ENCODE assay signal across 21 cellular contexts in genomic region chr1:155759966-155760630, GRCh38.
DNase-seq lines count a peak whose midpoint lies in the region; ATAC-seq, FAIRE-seq and TF ChIP-seq lines count a peak whose summit lies in the region.
"Had no signal": no experiment of that assay in that cellular context is flagged by ENCODE, and none has a peak within 500 bp of the region (broad histone marks: within the 10 kb centered on the region; RNA-seq: fewer than 3 reads in every experiment).

No MANE protein-coding gene starts in this region.

- H3K9me1 ChIP-seq in keratinocyte (ENCODE audit: control insufficient read depth, extremely low read depth, insufficient read depth, low read length), result no peaks in the 10 kb centered on the region

- intact Hi-C loops in CD8-positive, alpha-beta T cell (cut with DNase I, micrococcal nuclease), result no loop called here
- intact Hi-C loops in thyroid gland (cut with DNase I), result no loop called here

- H3K4me3 ChIP-seq in CD4-positive, CD25-positive, alpha-beta regulatory T cell (ENCODE audit: low read depth, low read length), result no peak overlapping the region
- H3K4me3 ChIP-seq in keratinocyte (ENCODE audit: control insufficient read depth in 2 of 3, extremely low read depth in 1 of 3, insufficient read depth in 2 of 3, low read depth in 1 of 3, low read length in 3 of 3) (peak overlapping the region in 2 of 3 experiments; percentile 38 to 40), thyroid gland (replicated peaks in 1 of 3) (no peak overlapping the region)
- no peak overlapping the region for H3K4me3 ChIP-seq in CD8-positive, alpha-beta T cell (ENCODE audit: low read depth, low read length)
- H3K4me3 ChIP-seq: GM12878, GM23248, SJSA1 had no signal

- H3K9me3 Mint-ChIP-seq in CD4-positive, CD25-positive, alpha-beta regulatory T cell, result no peaks in the 10 kb centered on the region
- H3K9me3 Mint-ChIP-seq in CD8-positive, alpha-beta T cell, result no peaks in the 10 kb centered on the region
- H3K9me3 Mint-ChIP-seq: CD4-positive, alpha-beta T cell had no signal

- ATAC-seq in CD4-positive, CD25-positive, alpha-beta regulatory T cell (ENCODE audit: low read depth in 2 of 2), result no peak
- no peak for ATAC-seq in GM21529 (IDR thresholded peaks at IDR 0.05; ENCODE audit: unreplicated experiment)
- ATAC-seq in CD8-positive, alpha-beta T cell, result no peak
- ATAC-seq: GM12878 had no signal

- no peaks in the 10 kb centered on the region for H3K27me3 Mint-ChIP-seq in CD4-positive, CD25-positive, alpha-beta regulatory T cell
- H3K27me3 Mint-ChIP-seq in CD8-positive, alpha-beta T cell (ENCODE audit: low read depth), result no peaks in the 10 kb centered on the region
- H3K27me3 Mint-ChIP-seq: CD4-positive, alpha-beta T cell had no signal

- 93 to 99% methylated on average over 4 of the region's 4 CpGs for WGBS in thyroid gland, 2 donors

- CTCF ChIA-PET in CD8-positive, alpha-beta T cell (lab: Charles Lee), result interaction anchor here (0.6 kb wide), 1 partner anchor 670 kb away, joined by 3 read pairs; no protein-coding TSS in a partner anchor

- no peaks in the 10 kb centered on the region for H3K27me3 ChIP-seq in CD4-positive, CD25-positive, alpha-beta regulatory T cell (ENCODE audit: control insufficient read depth, insufficient read depth, low read length)
- H3K27me3 ChIP-seq in keratinocyte (ENCODE audit: control insufficient read depth, extremely low read depth, insufficient read depth, low read length) (no peaks in the 10 kb centered on the region), thyroid gland (no peaks in the 10 kb centered on the region)
- no peaks in the 10 kb centered on the region for H3K27me3 ChIP-seq in CD8-positive, alpha-beta T cell (ENCODE audit: insufficient read depth, low read length)
- H3K27me3 ChIP-seq: SJSA1 had no signal

- H2AFZ ChIP-seq in keratinocyte (ENCODE audit: control insufficient read depth, low read length), result peak overlapping the region; percentile 33
- H2AFZ ChIP-seq: GM23248 had no signal

- peaks cover 56% of the 10 kb centered on the region for H3K36me3 Mint-ChIP-seq in CD4-positive, CD25-positive, alpha-beta regulatory T cell
- peaks cover 76% of the 10 kb centered on the region for H3K36me3 Mint-ChIP-seq in CD8-positive, alpha-beta T cell

- peak overlapping the region in 2 of 3 donors; percentile 8 to 47 for H3K27ac Mint-ChIP-seq in CD4-positive, CD25-positive, alpha-beta regulatory T cell
- no peak overlapping the region for H3K27ac Mint-ChIP-seq in CD8-positive, alpha-beta T cell
- H3K27ac Mint-ChIP-seq: CD4-positive, alpha-beta T cell had no signal

- POLR2A ChIA-PET in CD8-positive, alpha-beta T cell (lab: Charles Lee), result no interaction called here

- H4K20me1 ChIP-seq in keratinocyte (ENCODE audit: control insufficient read depth, extremely low read depth, insufficient read depth, low read length), result no peaks in the 10 kb centered on the region

- DNase-seq in CD4-positive, CD25-positive, alpha-beta regulatory T cell, result no peak
- DNase-seq in M059J (ENCODE audit: low read depth) (peak; percentile 37), astrocyte of the hippocampus (ENCODE audit: low read depth, low spot score) (peak; percentile 11), keratinocyte (ENCODE audit: low read depth, low spot score) (peak; percentile 32), iPS-NIHi7 (ENCODE audit: extremely low spot score) (no peak), thyroid gland (no peak)
- no peak for DNase-seq in CD8-positive, alpha-beta T cell
- DNase-seq: AML-193; CD4-positive, alpha-beta T cell; DMS79; GM23248; Karpas-422; NCI-H1417; NCI-H2029; NCI-H510A treated with DMSO at 0.1 percent for 48 hours had no signal

- no peaks in the 10 kb centered on the region for H3K4me1 ChIP-seq in CD4-positive, CD25-positive, alpha-beta regulatory T cell (ENCODE audit: control insufficient read depth, insufficient read depth, low read length, poor library complexity, severe bottlenecking)
- H3K4me1 ChIP-seq in keratinocyte (ENCODE audit: control insufficient read depth, extremely low read depth, insufficient read depth, low read length), result peaks cover 41% of the 10 kb centered on the region
- H3K4me1 ChIP-seq in CD8-positive, alpha-beta T cell (ENCODE audit: insufficient read depth, low read length), result no peaks in the 10 kb centered on the region
- no peaks in the 10 kb centered on the region for H3K4me1 ChIP-seq in thyroid gland

- no peak for TF ChIP-seq POLR2A in thyroid gland (IDR thresholded peaks at IDR 0.05)

- H3K9ac ChIP-seq in keratinocyte (ENCODE audit: control insufficient read depth, extremely low read depth, insufficient read depth, low read length), result peak overlapping the region; percentile 69
- H3K9ac ChIP-seq: GM23248 had no signal

- peaks cover 75% of the 10 kb centered on the region for H3K36me3 ChIP-seq in CD4-positive, CD25-positive, alpha-beta regulatory T cell (ENCODE audit: control insufficient read depth, insufficient read depth, low read length)
- H3K36me3 ChIP-seq in keratinocyte (ENCODE audit: control insufficient read depth in 2 of 2, extremely low read depth in 1 of 2, insufficient read depth in 2 of 2, low read length in 2 of 2) (peaks cover 12 to 17% of the 10 kb centered on the region in 2 experiments), thyroid gland (peaks cover 45 to 56% of the 10 kb centered on the region in 2 donors)
- peaks cover 29% of the 10 kb centered on the region for H3K36me3 ChIP-seq in CD8-positive, alpha-beta T cell (ENCODE audit: insufficient read depth, low read length)

- H3K4me2 ChIP-seq in keratinocyte (ENCODE audit: control insufficient read depth, extremely low read depth, insufficient read depth, low read depth, low read length), result peak overlapping the region; percentile 83

- H3K27ac ChIP-seq in CD4-positive, CD25-positive, alpha-beta regulatory T cell (ENCODE audit: insufficient read depth, low read length, poor library complexity, severe bottlenecking), result no peak overlapping the region
- H3K27ac ChIP-seq in keratinocyte (ENCODE audit: control insufficient read depth, insufficient read depth, low read length) (peak overlapping the region; percentile 96), thyroid gland (no peak overlapping the region)
- no peak overlapping the region for H3K27ac ChIP-seq in CD8-positive, alpha-beta T cell (ENCODE audit: low read depth, low read length)
- H3K27ac ChIP-seq: GM23248, SJSA1 had no signal

- TF ChIP-seq CTCF in keratinocyte (optimal IDR thresholded peaks at IDR 0.05 in 1 of 3, IDR thresholded peaks at IDR 0.05 in 1 of 3, conservative IDR thresholded peaks at IDR 0.05 in 1 of 3; ENCODE audit: extremely low read depth in 1 of 3, insufficient read depth in 2 of 3, low read length in 3 of 3) (no peak), thyroid gland (IDR thresholded peaks at IDR 0.05) (no peak)
- TF ChIP-seq CTCF in CD8-positive, alpha-beta T cell (IDR thresholded peaks at IDR 0.05), result no peak

- dilution Hi-C loops in keratinocyte (cut with MboI; ENCODE audit: extremely low pct_ligation_motif_present, low sequenced_read_pairs), result no loop called here

- no peaks in the 10 kb centered on the region for H3K9me3 ChIP-seq in CD4-positive, CD25-positive, alpha-beta regulatory T cell (ENCODE audit: control insufficient read depth in 2 of 2, low read length in 2 of 2)
- H3K9me3 ChIP-seq in keratinocyte (ENCODE audit: control insufficient read depth, low read depth, low read length), result no peaks in the 10 kb centered on the region
- no peaks in the 10 kb centered on the region for H3K9me3 ChIP-seq in CD8-positive, alpha-beta T cell (ENCODE audit: low read length)
- H3K9me3 ChIP-seq in thyroid gland, result no peaks in the 10 kb centered on the region
- H3K9me3 ChIP-seq: SJSA1 had no signal

- H3K4me1 Mint-ChIP-seq in CD4-positive, CD25-positive, alpha-beta regulatory T cell, result peaks cover 0 to 5% (median 2%) of the 10 kb centered on the region in 4 donors
- no peaks in the 10 kb centered on the region for H3K4me1 Mint-ChIP-seq in CD8-positive, alpha-beta T cell (ENCODE audit: low read depth)

- H3K79me2 ChIP-seq in keratinocyte (ENCODE audit: control insufficient read depth, insufficient read depth, low read length), result no peaks in the 10 kb centered on the region

- FAIRE-seq in keratinocyte (lab: Jason Lieb, UNC), result no peak
- FAIRE-seq: A204.1, GM12878, GM18507, GM19239 had no signal

- H3K4me3 Mint-ChIP-seq in CD4-positive, CD25-positive, alpha-beta regulatory T cell, result no peak overlapping the region
- no peak overlapping the region for H3K4me3 Mint-ChIP-seq in CD8-positive, alpha-beta T cell
- H3K4me3 Mint-ChIP-seq: CD4-positive, alpha-beta T cell had no signal

Comparison
In these comparisons a context has a peak if more than half of its experiments do, and no peak if none do; other contexts are left out.
1. DNase-seq: peak in M059J (single experiment), astrocyte of the hippocampus (single experiment) and keratinocyte (single experiment); none in CD4-positive, CD25-positive, alpha-beta regulatory T cell (0 of 3), iPS-NIHi7 (single experiment), CD8-positive, alpha-beta T cell (0 of 7) and thyroid gland (0 of 2).
2. H3K4me3 ChIP-seq: peak in keratinocyte (2 of 3); none in CD4-positive, CD25-positive, alpha-beta regulatory T cell (single experiment), CD8-positive, alpha-beta T cell (single experiment) and thyroid gland (0 of 3).